Comparison of ENCODE assay signal across 18 cellular contexts in the genomic region with DNA sequence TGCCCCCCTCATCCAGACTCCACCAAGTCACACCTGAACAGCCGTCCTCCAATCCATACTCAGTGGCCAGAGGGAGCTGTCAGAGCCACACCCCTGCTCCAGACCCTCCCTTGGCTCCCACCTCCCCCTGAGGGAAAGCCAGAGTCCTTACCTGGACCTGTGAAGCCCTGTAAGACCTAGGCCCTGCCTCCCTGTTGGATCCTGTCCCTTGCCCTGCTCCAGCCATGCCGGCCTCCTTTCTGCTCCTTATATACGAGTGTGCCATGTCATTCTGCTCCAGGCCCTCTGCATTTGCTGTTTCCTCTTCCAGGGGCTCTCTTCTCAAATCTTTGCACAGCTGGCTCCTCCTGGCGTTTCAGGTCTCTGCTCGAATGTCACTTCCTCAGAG.
DNase-seq lines count a peak whose midpoint lies in the region; ATAC-seq and TF ChIP-seq lines count a peak whose summit lies in the region.
"Had no signal": no experiment of that assay in that cellular context is flagged by ENCODE, and none has a peak within 500 bp of the region (broad histone marks: within the 10 kb centered on the region; RNA-seq: fewer than 3 reads in every experiment).

No MANE protein-coding gene starts in this region.

- H3K18ac ChIP-seq in mesenchymal stem cell (ENCODE audit: low read depth in 1 of 2, low read length in 2 of 2), result no peak overlapping the region

- H3K4me1 Mint-ChIP-seq in T-helper 17 cell, result peaks cover 6% of the 10 kb centered on the region

- WGBS in mesenchymal stem cell, result 54% methylated on average over 5 of the region's 5 CpGs

- H3K27ac Mint-ChIP-seq in T-helper 17 cell, result peak overlapping the region; percentile 82
- H3K27ac Mint-ChIP-seq: HFFc6 had no signal

- no peak overlapping the region for H3K27ac ChIP-seq in mesenchymal stem cell (ENCODE audit: low read length, poor library complexity, severe bottlenecking)
- H3K27ac ChIP-seq: BLaER1 had no signal

- H3K79me1 ChIP-seq in mesenchymal stem cell (replicated peaks; ENCODE audit: low read length, poor library complexity, severe bottlenecking), result no peaks in the 10 kb centered on the region

- H3K4me3 ChIP-seq in mesenchymal stem cell (ENCODE audit: insufficient read depth in 1 of 2, low read depth in 1 of 2, low read length in 2 of 2), result no peak overlapping the region
- H3K4me3 ChIP-seq: BLaER1 had no signal

- H3K23ac ChIP-seq in mesenchymal stem cell (ENCODE audit: low read length in 2 of 2), result no peak overlapping the region

- H3K9ac ChIP-seq in mesenchymal stem cell (ENCODE audit: low read length), result no peak overlapping the region
- H3K9ac ChIP-seq: BLaER1, SK-N-SH had no signal

- no peak overlapping the region for H2BK12ac ChIP-seq in mesenchymal stem cell (ENCODE audit: low read length in 2 of 2)

- no peak overlapping the region for H4K8ac ChIP-seq in mesenchymal stem cell (ENCODE audit: low read length)

- DNase-seq in NCI-H510A treated with DMSO at 0.1 percent for 48 hours (lab: John Stamatoyannopoulos, UW) (peak; percentile 49), NCI-H510A (lab: John Stamatoyannopoulos, UW) (no peak), GF-D8 (lab: John Stamatoyannopoulos, UW) (peak; percentile 24), T-helper 17 cell (no peak), mesenchymal stem cell (no peak), omental fat pad (ENCODE audit: low spot score) (no peak), medulla oblongata (ENCODE audit: extremely low spot score) (no peak), DMS153 (lab: John Stamatoyannopoulos, UW) (no peak)
- DNase-seq: CD8-positive, alpha-beta memory T cell; HFFc6; NCI-H1105 treated with DMSO at 0.1 percent for 48 hours; NCI-H1694 treated with DMSO at 0.1 percent for 48 hours; NCI-H2107; NK-92 treated with Interleukin-12 subunit alpha and Interleukin-12 subunit beta, amount 100 ng/mL, for 24 hours; SK-N-SH had no signal

- peaks cover 3% of the 10 kb centered on the region for H3K4me1 ChIP-seq in mesenchymal stem cell (ENCODE audit: control insufficient read depth, insufficient read depth, low read depth, low read length)
- H3K4me1 ChIP-seq: BLaER1 had no signal

- no peak overlapping the region for H2BK120ac ChIP-seq in mesenchymal stem cell (ENCODE audit: low read depth, low read length)

- H3K4me2 ChIP-seq in mesenchymal stem cell (ENCODE audit: low read length, poor library complexity, severe bottlenecking), result no peak overlapping the region
- H3K4me2 ChIP-seq: BLaER1, SK-N-SH had no signal

- no peak overlapping the region for H3K4me3 Mint-ChIP-seq in T-helper 17 cell
- H3K4me3 Mint-ChIP-seq: CD8-positive, alpha-beta memory T cell; HFFc6 had no signal

- H3K9me3 ChIP-seq in T-helper 17 cell (ENCODE audit: control insufficient read depth, low read length, poor library complexity, severe bottlenecking) (no peaks in the 10 kb centered on the region), mesenchymal stem cell (ENCODE audit: control insufficient read depth, low read length) (no peaks in the 10 kb centered on the region)
- H3K9me3 ChIP-seq: BLaER1, SK-N-SH had no signal

- H2AFZ ChIP-seq in mesenchymal stem cell (ENCODE audit: low read depth, low read length), result no peak overlapping the region

- H3K36me3 ChIP-seq in mesenchymal stem cell (ENCODE audit: control insufficient read depth in 1 of 2, insufficient read depth in 2 of 2, low read depth in 1 of 2, low read length in 2 of 2), result no peaks in the 10 kb centered on the region
- H3K36me3 ChIP-seq: BLaER1 had no signal

- no peak overlapping the region for H2BK15ac ChIP-seq in mesenchymal stem cell (ENCODE audit: low read depth, poor library complexity, severe bottlenecking)

- no peak overlapping the region for H2AK5ac ChIP-seq in mesenchymal stem cell (ENCODE audit: low read length, severe bottlenecking)

- H3K4ac ChIP-seq in mesenchymal stem cell (ENCODE audit: low read depth in 1 of 2, low read length in 2 of 2), result no peak overlapping the region

- no peak overlapping the region for H3K14ac ChIP-seq in mesenchymal stem cell (ENCODE audit: low read length in 2 of 2)

- ATAC-seq in T-helper 17 cell (no peak), omental fat pad (ENCODE audit: low FRiP score) (no peak)
- ATAC-seq: HepG2, Right ventricle myocardium inferior had no signal

- H3K27me3 ChIP-seq in mesenchymal stem cell (ENCODE audit: control insufficient read depth in 1 of 2, insufficient read depth in 1 of 2, low read length in 2 of 2), result peaks cover 43 to 54% of the 10 kb centered on the region in 2 experiments
- H3K27me3 ChIP-seq: BLaER1 had no signal

- TF ChIP-seq CTCF in omental fat pad (IDR thresholded peaks at IDR 0.05), result no peak

- H3K27me3 Mint-ChIP-seq in T-helper 17 cell, result peaks cover 30% of the 10 kb centered on the region

- no peak overlapping the region for H2BK5ac ChIP-seq in mesenchymal stem cell (ENCODE audit: low read depth, low read length, poor library complexity, severe bottlenecking)

- peaks cover 2% of the 10 kb centered on the region for H3K36me3 Mint-ChIP-seq in T-helper 17 cell (ENCODE audit: low read depth)
- H3K36me3 Mint-ChIP-seq: CD8-positive, alpha-beta memory T cell had no signal

- H4K91ac ChIP-seq in mesenchymal stem cell (ENCODE audit: low read length), result peak overlapping the region; percentile 27

Comparison
In these comparisons a context has a peak if more than half of its experiments do, and no peak if none do; other contexts are left out.
1. DNase-seq: peak in NCI-H510A treated with DMSO at 0.1 percent for 48 hours (single experiment) and GF-D8 (single experiment); none in NCI-H510A (single experiment), T-helper 17 cell (0 of 3), mesenchymal stem cell (single experiment), omental fat pad (single experiment), medulla oblongata (single experiment) and DMS153 (single experiment).